Comparison of ENCODE assay signal across 1 cellular context in genomic region chrX:37315511-37316248, GRCh38.
TF ChIP-seq lines count a peak whose summit lies in the region.

No MANE protein-coding gene starts in this region.

TF ChIP-seq in IMR-90, 13 proteins besides CTCF, POLR2A, EP300 and RAD21 (continued from another document):
- no peak for TF ChIP-seq BHLHE40 (IDR thresholded peaks at IDR 0.05; ENCODE audit: low read depth, low read length)
- no peak for TF ChIP-seq CEBPB (IDR thresholded peaks at IDR 0.05; ENCODE audit: low read depth, low read length)
- no peak for TF ChIP-seq RFX5 (IDR thresholded peaks at IDR 0.05; ENCODE audit: low read depth, low read length)
- TF ChIP-seq MXI1 (IDR thresholded peaks at IDR 0.05; ENCODE audit: borderline replicate concordance, low read depth, low read length): no peak
- no peak for TF ChIP-seq MAZ (IDR thresholded peaks at IDR 0.05; ENCODE audit: borderline replicate concordance, low read depth, low read length)
